In genomic region chr4:18012807-18013462, GRCh38 we compare ENCODE assay signal across 24 cellular contexts. TPM values are rescaled to one million over a fixed set of nuclear protein-coding genes. Genes with fewer than 3 reads are reported as not detected.
DNase-seq lines count a peak whose midpoint lies in the region; ATAC-seq and TF ChIP-seq lines count a peak whose summit lies in the region.
"Had no signal": no experiment of that assay in that cellular context is flagged by ENCODE, and none has a peak within 500 bp of the region (broad histone marks: within the 10 kb centered on the region; RNA-seq: fewer than 3 reads in every experiment).

No MANE protein-coding gene starts in this region.

- no peak overlapping the region for H2AK5ac ChIP-seq in trophoblast cell (ENCODE audit: low read length)

- H4K12ac ChIP-seq in trophoblast cell (ENCODE audit: low read depth, low read length) = no peak overlapping the region

- no peak overlapping the region for H2BK5ac ChIP-seq in trophoblast cell (ENCODE audit: low read depth, low read length, poor library complexity)

- H3K36me3 Mint-ChIP-seq in neural progenitor cell = peaks cover 49% of the 10 kb centered on the region

- H3K79me1 ChIP-seq in trophoblast cell (ENCODE audit: low read length) = no peaks in the 10 kb centered on the region

- H3K9me3 Mint-ChIP-seq in neural progenitor cell = peaks cover 56% of the 10 kb centered on the region
- H3K9me3 Mint-ChIP-seq: CD4-positive, alpha-beta T cell; GM23338; H9; HFFc6 had no signal

- no peak overlapping the region for H2BK120ac ChIP-seq in trophoblast cell (ENCODE audit: insufficient read depth, low read length, poor library complexity)

- H3K27ac ChIP-seq in foreskin keratinocyte (no peak overlapping the region), trophoblast cell (ENCODE audit: low read depth, low read length) (no peak overlapping the region), neural progenitor cell (no peak overlapping the region)
- H3K27ac ChIP-seq: A549; BLaER1 treated with 17β-estradiol and CSF1 and Interleukin-3, amounts not matched to agents 10 nM and 100 nM; KMS-11 had no signal

- H3K79me2 ChIP-seq in Loucy (ENCODE audit: insufficient read depth, low read length) (peaks cover 98% of the 10 kb centered on the region), trophoblast cell (ENCODE audit: control insufficient read depth, insufficient read depth, low read length, poor library complexity) (peaks cover 2% of the 10 kb centered on the region), neural progenitor cell (ENCODE audit: low read depth) (peaks cover 100% of the 10 kb centered on the region)

- TF ChIP-seq CTCF in Loucy (conservative IDR thresholded peaks at IDR 0.05; ENCODE audit: low read length) (no peak), foreskin keratinocyte (conservative IDR thresholded peaks at IDR 0.05) (no peak), neural progenitor cell (IDR thresholded peaks at IDR 0.05) (no peak)

- H4K8ac ChIP-seq in trophoblast cell (ENCODE audit: low read depth, low read length) = no peak overlapping the region

- H2AFZ ChIP-seq in Loucy (ENCODE audit: low read length) = no peak overlapping the region
- H2AFZ ChIP-seq in trophoblast cell (ENCODE audit: insufficient read depth, low read length, poor library complexity) = no peak overlapping the region
- no peak overlapping the region for H2AFZ ChIP-seq in neural progenitor cell (replicated peaks)
- H2AFZ ChIP-seq: GM23338 had no signal

- H3K9me3 ChIP-seq in Loucy (ENCODE audit: insufficient read depth, low read depth, low read length) (no peaks in the 10 kb centered on the region), trophoblast cell (ENCODE audit: insufficient read depth, low read depth, low read length) (no peaks in the 10 kb centered on the region), neural progenitor cell (ENCODE audit: low read depth) (no peaks in the 10 kb centered on the region)
- H3K9me3 ChIP-seq: A549 had no signal

- H3K27me3 ChIP-seq in Loucy (ENCODE audit: insufficient read depth, low read length, poor library complexity, severe bottlenecking) (no peaks in the 10 kb centered on the region), foreskin keratinocyte (no peaks in the 10 kb centered on the region), trophoblast cell (ENCODE audit: insufficient read depth, low read length) (no peaks in the 10 kb centered on the region), neural progenitor cell (no peaks in the 10 kb centered on the region)
- H3K27me3 ChIP-seq: BLaER1 treated with 17β-estradiol and CSF1 and Interleukin-3, amounts not matched to agents 10 nM and 100 nM had no signal

- no peaks in the 10 kb centered on the region for H3K4me1 Mint-ChIP-seq in neural progenitor cell

- no peaks in the 10 kb centered on the region for H3F3A ChIP-seq in Loucy (ENCODE audit: low read depth)
- no peaks in the 10 kb centered on the region for H3F3A ChIP-seq in neural progenitor cell (ENCODE audit: low read depth)

- no peak overlapping the region for H3K4me3 Mint-ChIP-seq in neural progenitor cell
- H3K4me3 Mint-ChIP-seq: CD4-positive, alpha-beta T cell; GM23338; H9; HFFc6 had no signal

- no peak overlapping the region for H3K4me3 ChIP-seq in Loucy (ENCODE audit: low read length, poor library complexity, severe bottlenecking)
- H3K4me3 ChIP-seq in trophoblast cell (ENCODE audit: low read depth, low read length) = no peak overlapping the region
- H3K4me3 ChIP-seq in neural progenitor cell = no peak overlapping the region
- H3K4me3 ChIP-seq: A549; BLaER1 treated with 17β-estradiol and CSF1 and Interleukin-3, amounts not matched to agents 10 nM and 100 nM; GM23338 had no signal

- H4K20me1 ChIP-seq in Loucy (ENCODE audit: insufficient read depth, low read length, poor library complexity, severe bottlenecking) = peaks cover 86% of the 10 kb centered on the region
- peaks cover 82% of the 10 kb centered on the region for H4K20me1 ChIP-seq in neural progenitor cell (ENCODE audit: low read depth)

- H3K9ac ChIP-seq in Loucy (ENCODE audit: low read depth, low read length, poor library complexity, severe bottlenecking) (no peak overlapping the region), trophoblast cell (ENCODE audit: low read length) (no peak overlapping the region), neural progenitor cell (no peak overlapping the region)
- H3K9ac ChIP-seq: BLaER1 treated with 17β-estradiol and CSF1 and Interleukin-3, amounts not matched to agents 10 nM and 100 nM; KMS-11 had no signal

- H4K91ac ChIP-seq in trophoblast cell (ENCODE audit: low read depth, low read length) = no peak overlapping the region

- peaks cover 54% of the 10 kb centered on the region for H3K4me1 ChIP-seq in Loucy (ENCODE audit: insufficient read depth, low read length, poor library complexity, severe bottlenecking)
- peaks cover 8% of the 10 kb centered on the region for H3K4me1 ChIP-seq in foreskin keratinocyte
- H3K4me1 ChIP-seq in trophoblast cell (ENCODE audit: control insufficient read depth in 1 of 2, insufficient read depth in 2 of 2, low read length in 2 of 2) = peaks cover 0 to 1% of the 10 kb centered on the region in 2 experiments
- H3K4me1 ChIP-seq in neural progenitor cell = no peaks in the 10 kb centered on the region
- H3K4me1 ChIP-seq: A549 had no signal

- H3K23ac ChIP-seq in trophoblast cell (ENCODE audit: low read length) = no peak overlapping the region

- H3K14ac ChIP-seq in trophoblast cell (ENCODE audit: low read length) = no peak overlapping the region

- WGBS in trophoblast cell (ENCODE audit: extremely low coverage, insufficient coverage, insufficient read length) = no CpG with 5 or more reads among the region's 3 CpGs

- H2BK12ac ChIP-seq in trophoblast cell (ENCODE audit: low read length) = no peak overlapping the region

- H3K4ac ChIP-seq in trophoblast cell (ENCODE audit: low read depth, low read length) = peak overlapping the region; percentile 14

- DNase-seq in foreskin keratinocyte (peak; percentile 2 to 23), trophoblast cell (no peak), neural progenitor cell (ENCODE audit: low spot score) (no peak), left cardiac atrium (no peak), NCI-H128 (lab: John Stamatoyannopoulos, UW; ENCODE audit: unreplicated experiment) (no peak), HK-2 (ENCODE audit: unreplicated experiment) (no peak)
- DNase-seq: AML-193; CD4-positive, alpha-beta T cell; DMS53; H9; HFFc6; IMR-90; NCI-H1105 treated with DMSO at 0.1 percent for 48 hours; NCI-H2029 treated with DMSO at 0.1 percent for 48 hours; NCI-H446 treated with DMSO at 0.1 percent for 48 hours; NCI-H526; RPMI8226; SHP77 had no signal

- no peak overlapping the region for H3K27ac Mint-ChIP-seq in neural progenitor cell
- H3K27ac Mint-ChIP-seq: CD4-positive, alpha-beta T cell; GM23338; H9; HFFc6 had no signal

- H3K4me2 ChIP-seq in Loucy (ENCODE audit: low read depth, low read length, poor library complexity, severe bottlenecking) (peak overlapping the region; percentile 7), trophoblast cell (ENCODE audit: low read length) (no peak overlapping the region), neural progenitor cell (no peak overlapping the region)
- H3K4me2 ChIP-seq: A549, GM23338, KMS-11 had no signal

- H3K18ac ChIP-seq in trophoblast cell (ENCODE audit: low read length) = no peak overlapping the region

- H3K9me2 ChIP-seq in Loucy (replicated peaks; ENCODE audit: low read depth, low read length) = no peaks in the 10 kb centered on the region

- H3K36me3 ChIP-seq in Loucy (ENCODE audit: insufficient read depth, low read length) (no peaks in the 10 kb centered on the region), trophoblast cell (ENCODE audit: control insufficient read depth in 1 of 2, insufficient read depth in 2 of 2, low read length in 2 of 2) (no peaks in the 10 kb centered on the region), neural progenitor cell (no peaks in the 10 kb centered on the region)

- no peak for ATAC-seq in SK-N-SH treated with all-trans-retinoic acid at 6 μM for 48 hours
- ATAC-seq in foreskin keratinocyte = peak; percentile 60
- no peak for ATAC-seq in left cardiac atrium
- ATAC-seq: A549, GM23338 had no signal

- intact Hi-C loops in left cardiac atrium (cut with DNase I) = no loop called here

- peaks cover 4% of the 10 kb centered on the region for H3K27me3 Mint-ChIP-seq in neural progenitor cell (ENCODE audit: insufficient read depth, low read depth)

TF ChIP-seq in SK-N-SH treated with all-trans-retinoic acid at 6 μM for 48 hours, 23 proteins besides CTCF, POLR2A, EP300 and RAD21:
- TF ChIP-seq ZNF8 (CRISPR knock-in tag; IDR thresholded peaks at IDR 0.05) (0 out of 2 replicates have a peak, but pooled peaks have one; percentile 4), TSHZ2 (CRISPR knock-in tag; IDR thresholded peaks at IDR 0.05) (peak; percentile 79; the same call in 1 of the 2 replicates), TCF4 (CRISPR knock-in tag; IDR thresholded peaks at IDR 0.05; ENCODE audit: borderline replicate concordance) (peak; percentile 88), ISL1 (CRISPR knock-in tag; IDR thresholded peaks at IDR 0.05) (peak; percentile 38; the same call in 1 of the 2 replicates), ESRRG (CRISPR knock-in tag; IDR thresholded peaks at IDR 0.05) (peak; percentile 58; the same call in 1 of the 2 replicates), CSDC2 (CRISPR knock-in tag; IDR thresholded peaks at IDR 0.05) (no peak), GLIS3 (CRISPR knock-in tag; IDR thresholded peaks at IDR 0.05) (no peak)

RNA-seq across cellular contexts. Expression of gene LCORL, which starts 8.6 kb away (rescaled TPM):
- total RNA-seq in foreskin keratinocyte = 7.1 and 7.3 TPM in 2 replicates
- polyA plus RNA-seq in foreskin keratinocyte = 1.9 and 2.3 TPM in 2 replicates
- 10.2 and 10.7 TPM in 2 replicates for polyA plus RNA-seq in trophoblast cell (2013)
- 53.6 and 65.5 TPM in 2 replicates for total RNA-seq in neural progenitor cell (ENCODE audit: low replicate concordance)
- 1 to 10 TPM; 7.5 to 8.1 TPM for total RNA-seq in left cardiac atrium

Comparison
In these comparisons a context has a peak if more than half of its experiments do, and no peak if none do; other contexts are left out.
1. DNase-seq: peak in foreskin keratinocyte (2 of 2); none in trophoblast cell (0 of 2), neural progenitor cell (single experiment), left cardiac atrium (single experiment), NCI-H128 (single experiment) and HK-2 (single experiment).